In the genomic region with DNA sequence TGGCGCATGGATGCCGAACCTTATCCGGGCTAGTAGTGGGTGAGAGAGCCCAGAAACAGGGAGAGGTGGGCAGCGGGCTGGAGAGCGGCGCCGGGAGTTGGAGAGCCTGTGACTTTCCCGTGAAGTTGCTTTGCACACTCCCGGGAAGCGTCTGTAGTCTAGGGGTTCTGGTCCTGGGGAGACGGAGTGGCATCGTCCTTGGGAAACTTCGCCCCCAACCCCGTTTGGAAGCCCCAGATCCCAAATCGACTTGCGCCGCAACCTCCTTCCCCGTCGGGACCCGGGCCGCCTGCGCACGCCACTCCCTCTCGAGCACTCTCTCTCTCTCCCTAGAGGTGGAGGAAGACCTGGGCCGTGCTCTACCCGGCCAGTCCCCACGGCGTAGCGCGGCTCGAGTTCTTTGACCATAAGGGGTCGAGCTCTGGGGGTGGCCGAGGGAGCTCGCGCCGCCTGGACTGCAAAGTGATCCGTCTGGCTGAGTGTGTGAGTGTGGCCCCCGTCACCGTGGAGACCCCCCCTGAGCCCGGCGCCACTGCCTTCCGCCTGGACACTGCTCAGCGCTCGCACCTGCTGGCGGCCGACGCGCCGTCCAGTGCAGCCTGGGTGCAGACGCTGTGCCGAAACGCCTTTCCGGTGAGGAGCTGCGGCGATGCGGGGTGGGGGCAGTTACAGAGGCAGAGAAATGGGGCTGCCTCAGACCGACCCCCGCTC, we compare ENCODE assay signal across 8 cellular contexts. TPM values are rescaled to one million over a fixed set of nuclear protein-coding genes. Genes with fewer than 3 reads are reported as not detected.
A peak's percentile ranks its signal among the peaks of the same experiment; 100 is the strongest.
DNase-seq lines count a peak whose midpoint lies in the region; ATAC-seq and TF ChIP-seq lines count a peak whose summit lies in the region.
"Had no signal": no experiment of that assay in that cellular context is flagged by ENCODE, and none has a peak within 500 bp of the region (broad histone marks: within the 10 kb centered on the region; RNA-seq: fewer than 3 reads in every experiment).

No MANE protein-coding gene starts in this region.

- no peaks in the 10 kb centered on the region for H3K36me3 ChIP-seq in PC-9 (ENCODE audit: low read depth)
- H3K36me3 ChIP-seq in iPS-18a (ENCODE audit: control insufficient read depth, low read depth, low read length): no peaks in the 10 kb centered on the region
- H3K36me3 ChIP-seq in skeletal muscle satellite cell (ENCODE audit: insufficient read depth, low read length): peaks cover 17% of the 10 kb centered on the region

- H3K27me3 ChIP-seq in PC-9 (ENCODE audit: insufficient read depth, low read depth) (no peaks in the 10 kb centered on the region), iPS-18a (ENCODE audit: control insufficient read depth, insufficient read depth, low read length) (peaks cover 34% of the 10 kb centered on the region), skeletal muscle satellite cell (ENCODE audit: control insufficient read depth, insufficient read depth, low read length) (no peaks in the 10 kb centered on the region)

- BruUV-seq in PC-9 (replicated peaks; lab: Mats Ljungman, UMichigan): TSS peak; percentile 12

- H3K27ac ChIP-seq in PC-9 (no peak overlapping the region), angular gyrus (ENCODE audit: low read depth, low read length) (peak overlapping the region; percentile 44), iPS-18a (ENCODE audit: low read length) (no peak overlapping the region)

- intact Hi-C loops in PC-9 (cut with micrococcal nuclease; ENCODE audit: unreplicated experiment): loop anchor here (2.0 kb wide), 1 partner anchor 32 kb away; no protein-coding TSS in a partner anchor

- peak in 1 of 2 experiments; percentile 62 for DNase-seq in PC-9
- no peak for DNase-seq in NCI-H2081 treated with DMSO at 0.1 percent for 48 hours (lab: John Stamatoyannopoulos, UW)

- H3K4me3 ChIP-seq in PC-9 (peak overlapping the region; percentile 78), iPS-18a (ENCODE audit: low read length) (peak overlapping the region; percentile 87), skeletal muscle satellite cell (ENCODE audit: low read length) (peak overlapping the region; percentile 100)

- ATAC-seq in GM18861 (IDR thresholded peaks at IDR 0.05; ENCODE audit: unreplicated experiment): peak; percentile 28
- ATAC-seq in HG02759 (IDR thresholded peaks at IDR 0.05; ENCODE audit: unreplicated experiment): peak; percentile 52

- H3K9me3 ChIP-seq in PC-9 (ENCODE audit: insufficient read depth, low read depth): no peaks in the 10 kb centered on the region
- no peaks in the 10 kb centered on the region for H3K9me3 ChIP-seq in iPS-18a (ENCODE audit: control insufficient read depth, low read depth, low read length)
- H3K9me3 ChIP-seq in skeletal muscle satellite cell (replicated peaks; ENCODE audit: low read length): no peaks in the 10 kb centered on the region

- H4K20me1 ChIP-seq in PC-9 (ENCODE audit: insufficient read depth): no peaks in the 10 kb centered on the region

- TF ChIP-seq CTCF in PC-9 (conservative IDR thresholded peaks at IDR 0.05): no peak

- H3K4me2 ChIP-seq in PC-9: peak overlapping the region; percentile 81
- peak overlapping the region; percentile 98 for H3K4me2 ChIP-seq in skeletal muscle satellite cell (ENCODE audit: low read length)

- H2AFZ ChIP-seq in PC-9: peak overlapping the region; percentile 81

- H3K4me1 ChIP-seq in PC-9 (replicated peaks; ENCODE audit: insufficient read depth) (peaks cover 12% of the 10 kb centered on the region), iPS-18a (ENCODE audit: control insufficient read depth, low read depth, low read length) (peaks cover 15% of the 10 kb centered on the region), skeletal muscle satellite cell (ENCODE audit: control insufficient read depth, insufficient read depth, low read length) (peaks cover 41% of the 10 kb centered on the region)

- POLR2A ChIA-PET in PC-9 (lab: Charles Lee; ENCODE audit: unreplicated experiment): interaction anchor here (0.6 kb wide), 3 partner anchors 13 to 1169 kb away, joined by 5 to 14 read pairs (median 5); a partner anchor contains a TSS

- CTCF ChIA-PET in PC-9 (lab: Charles Lee): no interaction called here

- H3K9ac ChIP-seq in iPS-18a (ENCODE audit: low read length) (peak overlapping the region; percentile 65), skeletal muscle satellite cell (ENCODE audit: low read depth, low read length) (peak overlapping the region; percentile 94)

- peaks cover 29% of the 10 kb centered on the region; the same call in 1 of the 2 replicates for H3F3A ChIP-seq in PC-9 (ENCODE audit: insufficient read depth, low read depth)

- no peaks in the 10 kb centered on the region for H3K9me2 ChIP-seq in PC-9 (ENCODE audit: insufficient read depth)

- peaks cover 11% of the 10 kb centered on the region for H3K79me2 ChIP-seq in PC-9 (ENCODE audit: low read depth)

RNA-seq across cellular contexts. Expression of a gene that starts 0.5 kb away (rescaled TPM):
- total RNA-seq in PC-9 (2021): 15.0 and 27.8 TPM in 2 replicates
- 35.0 and 42.4 TPM in 2 replicates for total RNA-seq in skeletal muscle satellite cell (2012; rRNA removed)

RNA-seq across cellular contexts. Expression of a gene that starts 1.2 kb away (rescaled TPM):
- total RNA-seq in PC-9 (2021): 3.1 and 5.0 TPM in 2 replicates
- 29.4 and 63.8 TPM in 2 replicates for total RNA-seq in skeletal muscle satellite cell (2012; rRNA removed)

RNA-seq across cellular contexts. Expression of a gene that starts 25.2 kb away (rescaled TPM):
- total RNA-seq in PC-9 (2021): 23.2 and 23.5 TPM in 2 replicates
- total RNA-seq in skeletal muscle satellite cell (2012; rRNA removed): 41.1 and 44.1 TPM in 2 replicates

RNA-seq across cellular contexts. Expression of a gene that starts 25.5 kb away (rescaled TPM):
- 79.2 and 84.0 TPM in 2 replicates for total RNA-seq in PC-9 (2021)
- 101 and 167 TPM in 2 replicates for total RNA-seq in skeletal muscle satellite cell (2012; rRNA removed)

RNA-seq across cellular contexts. Expression of a gene that starts 28.9 kb away (rescaled TPM):
- total RNA-seq in PC-9 (2021): 1.3 and 1.7 TPM in 2 replicates
- under 0.01 and 0.51 TPM in 2 replicates for total RNA-seq in skeletal muscle satellite cell (2012; rRNA removed)
- total RNA-seq: dermis microvascular lymphatic vessel endothelial cell had no signal
